ENCODE assay signal across 1 cellular context in genomic region chr2:218219934-218220333, GRCh38.
TF ChIP-seq lines count a peak whose summit lies in the region.

No MANE protein-coding gene starts in this region.

TF ChIP-seq in IMR-90, 13 proteins besides CTCF, POLR2A, EP300 and RAD21:
- TF ChIP-seq, protein P1, sequence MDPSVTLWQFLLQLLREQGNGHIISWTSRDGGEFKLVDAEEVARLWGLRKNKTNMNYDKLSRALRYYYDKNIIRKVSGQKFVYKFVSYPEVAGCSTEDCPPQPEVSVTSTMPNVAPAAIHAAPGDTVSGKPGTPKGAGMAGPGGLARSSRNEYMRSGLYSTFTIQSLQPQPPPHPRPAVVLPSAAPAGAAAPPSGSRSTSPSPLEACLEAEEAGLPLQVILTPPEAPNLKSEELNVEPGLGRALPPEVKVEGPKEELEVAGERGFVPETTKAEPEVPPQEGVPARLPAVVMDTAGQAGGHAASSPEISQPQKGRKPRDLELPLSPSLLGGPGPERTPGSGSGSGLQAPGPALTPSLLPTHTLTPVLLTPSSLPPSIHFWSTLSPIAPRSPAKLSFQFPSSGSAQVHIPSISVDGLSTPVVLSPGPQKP (IDR thresholded peaks at IDR 0.05; ENCODE audit: borderline replicate concordance, low read depth, low read length): no peak
- no peak for TF ChIP-seq SMC3 (IDR thresholded peaks at IDR 0.05; ENCODE audit: low read depth, low read length)
TF ChIP-seq in IMR-90: peak in this region for 0.
